13 cellular contexts compared by ENCODE assay signal in the genomic region with DNA sequence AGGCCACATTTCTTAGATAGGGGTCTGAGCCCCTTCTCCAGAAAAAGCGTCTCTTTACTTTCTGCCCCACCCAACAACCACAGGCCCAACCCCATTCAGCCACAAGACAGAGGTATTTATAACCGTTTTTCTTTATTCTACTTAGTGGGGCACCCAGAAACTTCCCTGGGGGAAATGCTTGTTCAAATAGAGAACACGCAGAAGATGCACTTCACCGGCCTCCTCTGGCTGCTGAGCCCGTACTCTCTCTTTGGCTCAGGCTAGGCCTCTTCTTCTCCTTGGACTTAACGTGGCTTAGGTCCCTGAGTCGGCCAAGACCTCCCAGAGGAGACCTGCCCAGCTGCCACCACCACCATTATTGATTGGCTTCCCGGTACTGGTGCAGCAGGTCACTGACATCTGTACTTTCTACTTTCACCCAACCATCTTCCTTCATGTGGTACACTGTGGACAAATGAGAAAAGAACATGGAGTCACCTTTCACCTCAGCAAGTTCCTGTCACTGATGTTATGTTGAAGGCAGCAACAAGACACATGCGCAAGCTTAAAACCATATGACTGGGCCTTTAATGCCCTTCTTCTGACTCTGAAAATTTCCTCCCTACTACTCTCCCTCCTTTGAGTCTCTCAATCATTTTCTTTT. TPM values are rescaled to one million over a fixed set of nuclear protein-coding genes. Genes with fewer than 3 reads are reported as not detected.
DNase-seq lines count a peak whose midpoint lies in the region; ATAC-seq and TF ChIP-seq lines count a peak whose summit lies in the region.
"Had no signal": no experiment of that assay in that cellular context is flagged by ENCODE, and none has a peak within 500 bp of the region (broad histone marks: within the 10 kb centered on the region; RNA-seq: fewer than 3 reads in every experiment).

No MANE protein-coding gene starts in this region.

- H3K36me3 Mint-ChIP-seq in activated B cell treated with CpG ODN at 0.5 μM for 24 hours (ENCODE audit: low read depth) (peaks cover 80% of the 10 kb centered on the region), glutamatergic neuron (ENCODE audit: unreplicated experiment) (no peaks in the 10 kb centered on the region)

- POLR2A ChIA-PET in activated B cell treated with CpG ODN at 0.5 μM for 24 hours (lab: Charles Lee): interaction anchor here (0.9 to 11.9 kb wide), 8 partner anchors 10 to 130 kb away, joined by 3 to 904 read pairs (median 18); a partner anchor contains a TSS

- CTCF ChIA-PET in activated B cell treated with CpG ODN at 0.5 μM for 24 hours (lab: Charles Lee): interaction anchor here (1.7 to 9.7 kb wide), 5 partner anchors 13 to 144 kb away, joined by 6 to 218 read pairs (median 44); a partner anchor contains a TSS

- peak overlapping the region; percentile 100 for H3K27ac Mint-ChIP-seq in activated B cell treated with CpG ODN at 0.5 μM for 24 hours
- no peak overlapping the region for H3K27ac Mint-ChIP-seq in glutamatergic neuron (ENCODE audit: unreplicated experiment)

- peak; percentile 4 for ATAC-seq in activated B cell treated with CpG ODN at 0.5 μM for 24 hours (ENCODE audit: low read depth)
- no peak for ATAC-seq in upper lobe of left lung (ENCODE audit: low FRiP score in 2 of 2)
- ATAC-seq in HG03457 (IDR thresholded peaks at IDR 0.05; ENCODE audit: unreplicated experiment): no peak
- no peak for ATAC-seq in GM21786 (IDR thresholded peaks at IDR 0.05; ENCODE audit: unreplicated experiment)
- ATAC-seq in GM18520 (IDR thresholded peaks at IDR 0.05; ENCODE audit: unreplicated experiment): no peak
- ATAC-seq: esophagus mucosa had no signal

- peaks cover 0 to 39% (median 13%) of the 10 kb centered on the region in 4 donors for H3K36me3 ChIP-seq in upper lobe of left lung

- no peaks in the 10 kb centered on the region for H3K9me3 ChIP-seq in upper lobe of left lung

- 72 to 74% methylated on average over 9 of the region's 9 CpGs for WGBS in upper lobe of left lung, 2 donors

- peak; percentile 22 for DNase-seq in stimulated activated CD4-positive, alpha-beta T cell treated with anti-CD3 and anti-CD28 coated beads, Interleukin-12 subunit alpha, Interleukin-12 subunit beta, amount 100 ng/mL, for 4 hours
- no peak for DNase-seq in stimulated activated CD4-positive, alpha-beta T cell treated with anti-CD3 and anti-CD28 coated beads, Interleukin-2, amount 100 ng/mL, for 48 hours
- DNase-seq in activated B cell treated with CpG ODN at 0.5 μM for 24 hours (no peak), glutamatergic neuron (no peak), upper lobe of left lung (no peak)
- DNase-seq: midbrain, NCI-H1436 treated with DMSO at 0.1 percent for 48 hours, retina had no signal

- H3K4me1 Mint-ChIP-seq in activated B cell treated with CpG ODN at 0.5 μM for 24 hours (peaks cover 85% of the 10 kb centered on the region), glutamatergic neuron (ENCODE audit: low read depth, unreplicated experiment) (peaks cover 5% of the 10 kb centered on the region)

- TF ChIP-seq CTCF in activated B cell treated with CpG ODN at 0.5 μM for 24 hours (IDR thresholded peaks at IDR 0.05) (no peak), glutamatergic neuron (IDR thresholded peaks at IDR 0.05; ENCODE audit: partially characterized antibody, unreplicated experiment) (no peak), upper lobe of left lung (IDR thresholded peaks at IDR 0.05) (no peak)

- H3K4me3 ChIP-seq in upper lobe of left lung: no peak overlapping the region

- no peaks in the 10 kb centered on the region for H3K9me3 Mint-ChIP-seq in activated B cell treated with CpG ODN at 0.5 μM for 24 hours
- H3K9me3 Mint-ChIP-seq in glutamatergic neuron (ENCODE audit: unreplicated experiment): peaks cover 3% of the 10 kb centered on the region

- peak overlapping the region in 3 of 4 donors; percentile 36 to 99 (median 38) for H3K27ac ChIP-seq in upper lobe of left lung

- H3K27me3 ChIP-seq in upper lobe of left lung: no peaks in the 10 kb centered on the region

- no peaks in the 10 kb centered on the region for H3K27me3 Mint-ChIP-seq in activated B cell treated with CpG ODN at 0.5 μM for 24 hours
- peaks cover 15% of the 10 kb centered on the region for H3K27me3 Mint-ChIP-seq in glutamatergic neuron (ENCODE audit: unreplicated experiment)

- intact Hi-C loops in activated B cell treated with CpG ODN at 0.5 μM for 24 hours (cut with micrococcal nuclease): loop anchor here (5.0 kb wide), 1 partner anchor 577 kb away; a partner anchor contains a TSS

- no peak for TF ChIP-seq POLR2A in upper lobe of left lung (IDR thresholded peaks at IDR 0.05)

- peaks cover 25 to 45% (median 37%) of the 10 kb centered on the region in 4 donors for H3K4me1 ChIP-seq in upper lobe of left lung

- TF ChIP-seq EP300 in upper lobe of left lung (IDR thresholded peaks at IDR 0.05): no peak

- H3K4me3 Mint-ChIP-seq in activated B cell treated with CpG ODN at 0.5 μM for 24 hours (peak overlapping the region; percentile 61), glutamatergic neuron (ENCODE audit: unreplicated experiment) (peak overlapping the region; percentile 23)

RNA-seq across cellular contexts. Expression of a gene that starts 2.2 kb away (rescaled TPM):
- total RNA-seq in activated B cell treated with CpG ODN at 0.5 μM for 24 hours: 141 and 172 TPM in 2 replicates
- total RNA-seq in glutamatergic neuron (ENCODE audit: unreplicated experiment): 1.9 TPM
- total RNA-seq in upper lobe of left lung: 100 to 1,000 TPM in 2 of 6 donors, 10 to 100 TPM in 4; 17.6 to 266 (median 62.1) TPM

RNA-seq across cellular contexts. Expression of a gene that starts 3.1 kb away (rescaled TPM):
- 182 and 194 TPM in 2 replicates for total RNA-seq in activated B cell treated with CpG ODN at 0.5 μM for 24 hours
- total RNA-seq in glutamatergic neuron (ENCODE audit: unreplicated experiment): not detected
- 100 to 1,000 TPM in 1 of 6 donors, 10 to 100 TPM in 5; 48.2 to 110 (median 71.7) TPM for total RNA-seq in upper lobe of left lung

RNA-seq across cellular contexts. Expression of a gene that starts 12.8 kb away (rescaled TPM):
- total RNA-seq in activated B cell treated with CpG ODN at 0.5 μM for 24 hours (148 and 151 TPM in 2 replicates), glutamatergic neuron (ENCODE audit: unreplicated experiment) (0.25 TPM), upper lobe of left lung (10 to 100 TPM; 56.9 to 87.0 (median 69.8) TPM)

RNA-seq across cellular contexts. Expression of a gene that starts 13.3 kb away (rescaled TPM):
- 198 and 223 TPM in 2 replicates for total RNA-seq in activated B cell treated with CpG ODN at 0.5 μM for 24 hours
- not detected for total RNA-seq in glutamatergic neuron (ENCODE audit: unreplicated experiment)
- total RNA-seq in upper lobe of left lung: 10 to 100 TPM; 34.4 to 85.9 (median 45.5) TPM

RNA-seq across cellular contexts. Expression of a gene that starts 23.9 kb away (rescaled TPM):
- total RNA-seq in activated B cell treated with CpG ODN at 0.5 μM for 24 hours (95.6 and 101 TPM in 2 replicates), glutamatergic neuron (ENCODE audit: unreplicated experiment) (not detected), upper lobe of left lung (10 to 100 TPM in 1 of 6 donors, 1 to 10 TPM in 5; 1.3 to 15.2 (median 3.7) TPM)
- total RNA-seq: H1 had no signal

Comparison
In these comparisons a context has a peak if more than half of its experiments do, and no peak if none do; other contexts are left out.
1. RNA of a gene that starts 3.1 kb away (total RNA-seq): 182 to 194 TPM in activated B cell treated with CpG ODN at 0.5 μM for 24 hours and 48.2 to 110 TPM in upper lobe of left lung; not detected in glutamatergic neuron (single experiment); every median in the first group is over 10 times any median in the second.
2. RNA of a gene that starts 12.8 kb away (total RNA-seq): 148 to 151 TPM in activated B cell treated with CpG ODN at 0.5 μM for 24 hours and 56.9 to 87.0 TPM in upper lobe of left lung; 0.25 TPM in glutamatergic neuron (single experiment); every median in the first group is over 10 times any median in the second.